ENCODE assay signal across 1 cellular context in the genomic region with DNA sequence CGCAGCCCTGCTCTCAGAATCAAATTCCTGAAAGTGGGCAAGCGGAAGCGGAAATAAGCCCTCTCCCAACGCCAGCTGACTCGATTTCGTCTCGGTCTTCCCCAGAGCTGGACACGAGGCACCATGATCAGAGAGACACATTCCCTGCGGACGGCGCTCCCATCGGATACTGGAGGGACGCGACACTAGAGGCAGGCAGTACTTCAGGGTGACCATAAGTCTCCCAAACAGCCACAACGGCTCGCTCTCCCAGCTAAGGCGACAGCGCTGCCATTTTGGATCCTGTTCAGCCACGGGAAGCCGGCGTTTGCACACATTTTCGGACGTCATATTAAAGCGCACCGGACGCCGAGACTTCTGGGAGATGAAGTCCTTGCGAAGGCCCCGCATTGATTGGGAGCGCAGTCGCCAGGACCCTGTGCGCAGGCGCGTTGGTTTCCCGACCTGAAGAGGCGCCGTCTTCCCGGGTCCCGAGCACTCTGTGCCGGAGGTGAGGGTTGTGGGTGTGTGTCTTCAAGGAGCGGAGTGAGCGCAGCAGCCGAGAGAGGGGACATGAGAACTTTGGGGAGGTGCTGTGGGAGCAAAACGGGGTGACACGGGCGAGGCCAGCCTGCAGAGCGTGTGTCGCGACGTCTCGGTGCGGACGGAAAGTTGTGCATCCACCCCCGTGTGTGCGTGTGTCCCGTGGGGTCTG.
A peak's percentile ranks its signal among the peaks of the same experiment; 100 is the strongest.
TF ChIP-seq lines count a peak whose summit lies in the region.

TSS of gene ZNF2 (plus strand) at position 439 of the 694 bp plus-strand sequence. CDS start 10,418 bp downstream, outside the sequence.

TF ChIP-seq in GM12878, 131 proteins besides CTCF, POLR2A, EP300 and RAD21 (continued from another document and continues in another):
- no peak for TF ChIP-seq CUX1 (IDR thresholded peaks at IDR 0.05; ENCODE audit: insufficient replicate concordance, low read depth, low read length)
- TF ChIP-seq POLR2AphosphoS2 (IDR thresholded peaks at IDR 0.05; ENCODE audit: low read depth, low read length) = peak; percentile 95
- no peak for TF ChIP-seq WRNIP1 (IDR thresholded peaks at IDR 0.05; ENCODE audit: borderline replicate concordance, low read depth, low read length)
- TF ChIP-seq HSF1 (IDR thresholded peaks at IDR 0.05; ENCODE audit: low read depth, low read length) = no peak
- peak; percentile 69; the same call in 1 of the 2 replicates for TF ChIP-seq RB1 (IDR thresholded peaks at IDR 0.05; ENCODE audit: borderline replicate concordance)
- TF ChIP-seq, protein P1, sequence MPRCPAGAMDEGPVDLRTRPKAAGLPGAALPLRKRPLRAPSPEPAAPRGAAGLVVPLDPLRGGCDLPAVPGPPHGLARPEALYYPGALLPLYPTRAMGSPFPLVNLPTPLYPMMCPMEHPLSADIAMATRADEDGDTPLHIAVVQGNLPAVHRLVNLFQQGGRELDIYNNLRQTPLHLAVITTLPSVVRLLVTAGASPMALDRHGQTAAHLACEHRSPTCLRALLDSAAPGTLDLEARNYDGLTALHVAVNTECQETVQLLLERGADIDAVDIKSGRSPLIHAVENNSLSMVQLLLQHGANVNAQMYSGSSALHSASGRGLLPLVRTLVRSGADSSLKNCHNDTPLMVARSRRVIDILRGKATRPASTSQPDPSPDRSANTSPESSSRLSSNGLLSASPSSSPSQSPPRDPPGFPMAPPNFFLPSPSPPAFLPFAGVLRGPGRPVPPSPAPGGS (IDR thresholded peaks at IDR 0.05; ENCODE audit: borderline replicate concordance, insufficient read depth, low read depth, low read length, poor library complexity, severe bottlenecking) = no peak
- TF ChIP-seq STAT3 (IDR thresholded peaks at IDR 0.05; ENCODE audit: low read depth, low read length) = no peak
- 0 out of 3 replicates have a peak, but pooled peaks of 1 of the 2 experiments have one; percentile 51 for TF ChIP-seq EGR1 (IDR thresholded peaks at IDR 0.05; ENCODE audit: borderline replicate concordance in 1 of 2, low read depth in 2 of 2, low read length in 2 of 2)
- TF ChIP-seq MYC (IDR thresholded peaks at IDR 0.05; ENCODE audit: insufficient read depth, insufficient read length, insufficient replicate concordance, low read length, severe bottlenecking) = peak; percentile 83
- TF ChIP-seq ZNF24 (IDR thresholded peaks at IDR 0.05) = no peak
- TF ChIP-seq ESRRA (IDR thresholded peaks at IDR 0.05; ENCODE audit: low read length) = peak; percentile 36; the same call in 1 of the 2 replicates
- peak; percentile 75; the same call in 1 of the 2 replicates for TF ChIP-seq CHD2 (IDR thresholded peaks at IDR 0.05; ENCODE audit: borderline replicate concordance, low read depth, low read length)
- TF ChIP-seq ZSCAN29 (IDR thresholded peaks at IDR 0.05) = no peak
- TF ChIP-seq JUND (IDR thresholded peaks at IDR 0.05; ENCODE audit: low read depth, low read length) = no peak
- peak; percentile 89 for TF ChIP-seq GABPA (IDR thresholded peaks at IDR 0.05; ENCODE audit: low read depth)
- TF ChIP-seq NR2C1 (IDR thresholded peaks at IDR 0.05) = peak; percentile 37; the same call in 1 of the 2 replicates
- TF ChIP-seq SRF (IDR thresholded peaks at IDR 0.05; ENCODE audit: low read depth in 2 of 2, low read length in 2 of 2) = peak in 1 of 2 experiments; percentile 86; a peak in 2 of 4 replicates
- no peak for TF ChIP-seq ZNF622 (IDR thresholded peaks at IDR 0.05)
- TF ChIP-seq USF2 (IDR thresholded peaks at IDR 0.05; ENCODE audit: borderline replicate concordance, low read depth, low read length) = no peak
- TF ChIP-seq, protein P2, sequence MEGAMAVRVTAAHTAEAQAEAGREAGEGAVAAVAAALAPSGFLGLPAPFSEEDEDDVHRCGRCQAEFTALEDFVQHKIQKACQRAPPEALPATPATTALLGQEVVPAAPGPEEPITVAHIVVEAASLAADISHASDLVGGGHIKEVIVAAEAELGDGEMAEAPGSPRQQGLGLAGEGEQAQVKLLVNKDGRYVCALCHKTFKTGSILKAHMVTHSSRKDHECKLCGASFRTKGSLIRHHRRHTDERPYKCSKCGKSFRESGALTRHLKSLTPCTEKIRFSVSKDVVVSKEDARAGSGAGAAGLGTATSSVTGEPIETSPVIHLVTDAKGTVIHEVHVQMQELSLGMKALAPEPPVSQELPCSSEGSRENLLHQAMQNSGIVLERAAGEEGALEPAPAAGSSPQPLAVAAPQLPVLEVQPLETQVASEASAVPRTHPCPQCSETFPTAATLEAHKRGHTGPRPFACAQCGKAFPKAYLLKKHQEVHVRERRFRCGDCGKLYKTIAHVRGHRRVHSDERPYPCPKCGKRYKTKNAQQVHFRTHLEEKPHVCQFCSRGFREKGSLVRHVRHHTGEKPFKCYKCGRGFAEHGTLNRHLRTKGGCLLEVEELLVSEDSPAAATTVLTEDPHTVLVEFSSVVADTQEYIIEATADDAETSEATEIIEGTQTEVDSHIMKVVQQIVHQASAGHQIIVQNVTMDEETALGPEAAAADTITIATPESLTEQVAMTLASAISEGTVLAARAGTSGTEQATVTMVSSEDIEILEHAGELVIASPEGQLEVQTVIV (IDR thresholded peaks at IDR 0.05; ENCODE audit: borderline replicate concordance, partially characterized antibody) = no peak
- TF ChIP-seq CEBPB (IDR thresholded peaks at IDR 0.05; ENCODE audit: borderline replicate concordance in 1 of 2, low read depth in 2 of 2, low read length in 2 of 2) = no peak
- no peak for TF ChIP-seq MEF2B (IDR thresholded peaks at IDR 0.05; ENCODE audit: partially characterized antibody, poor library complexity, severe bottlenecking)
- TF ChIP-seq SP1 (IDR thresholded peaks at IDR 0.05; ENCODE audit: low read depth, low read length) = peak; percentile 44
- no peak for TF ChIP-seq SMARCA5 (IDR thresholded peaks at IDR 0.05)
- no peak for TF ChIP-seq CHD1 (IDR thresholded peaks at IDR 0.05; ENCODE audit: low read depth, low read length)
- TF ChIP-seq IKZF2 (IDR thresholded peaks at IDR 0.05) = peak; percentile 81 to 83
- TF ChIP-seq, protein P3, sequence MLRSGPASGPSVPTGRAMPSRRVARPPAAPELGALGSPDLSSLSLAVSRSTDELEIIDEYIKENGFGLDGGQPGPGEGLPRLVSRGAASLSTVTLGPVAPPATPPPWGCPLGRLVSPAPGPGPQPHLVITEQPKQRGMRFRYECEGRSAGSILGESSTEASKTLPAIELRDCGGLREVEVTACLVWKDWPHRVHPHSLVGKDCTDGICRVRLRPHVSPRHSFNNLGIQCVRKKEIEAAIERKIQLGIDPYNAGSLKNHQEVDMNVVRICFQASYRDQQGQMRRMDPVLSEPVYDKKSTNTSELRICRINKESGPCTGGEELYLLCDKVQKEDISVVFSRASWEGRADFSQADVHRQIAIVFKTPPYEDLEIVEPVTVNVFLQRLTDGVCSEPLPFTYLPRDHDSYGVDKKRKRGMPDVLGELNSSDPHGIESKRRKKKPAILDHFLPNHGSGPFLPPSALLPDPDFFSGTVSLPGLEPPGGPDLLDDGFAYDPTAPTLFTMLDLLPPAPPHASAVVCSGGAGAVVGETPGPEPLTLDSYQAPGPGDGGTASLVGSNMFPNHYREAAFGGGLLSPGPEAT (IDR thresholded peaks at IDR 0.05; ENCODE audit: low read depth) = peak; percentile 98
- no peak for TF ChIP-seq EZH2 (IDR thresholded peaks at IDR 0.05; ENCODE audit: borderline replicate concordance, control insufficient read depth, low read depth, low read length)
- peak in 1 of 2 experiments; percentile 32; a peak in 1 of 4 replicates for TF ChIP-seq ETV6 (conservative IDR thresholded peaks at IDR 0.05 in 1 of 2, IDR thresholded peaks at IDR 0.05 in 1 of 2; ENCODE audit: borderline replicate concordance in 1 of 2, low read depth in 1 of 2)
- TF ChIP-seq CHD4 (IDR thresholded peaks at IDR 0.05) = no peak
- TF ChIP-seq DPF2 (IDR thresholded peaks at IDR 0.05) = no peak
- peak; percentile 78 for TF ChIP-seq NRF1 (conservative IDR thresholded peaks at IDR 0.05; ENCODE audit: low read depth, low read length)
- TF ChIP-seq IKZF1 (conservative IDR thresholded peaks at IDR 0.05) = peak; percentile 98
- peak; percentile 96 for TF ChIP-seq PML (IDR thresholded peaks at IDR 0.05; ENCODE audit: low read length)
- peak; percentile 14 to 66; a peak in 2 of 4 replicates for TF ChIP-seq BHLHE40 (IDR thresholded peaks at IDR 0.05; ENCODE audit: borderline replicate concordance in 1 of 2, low read depth in 2 of 2, low read length in 1 of 2)
- TF ChIP-seq, protein P4, sequence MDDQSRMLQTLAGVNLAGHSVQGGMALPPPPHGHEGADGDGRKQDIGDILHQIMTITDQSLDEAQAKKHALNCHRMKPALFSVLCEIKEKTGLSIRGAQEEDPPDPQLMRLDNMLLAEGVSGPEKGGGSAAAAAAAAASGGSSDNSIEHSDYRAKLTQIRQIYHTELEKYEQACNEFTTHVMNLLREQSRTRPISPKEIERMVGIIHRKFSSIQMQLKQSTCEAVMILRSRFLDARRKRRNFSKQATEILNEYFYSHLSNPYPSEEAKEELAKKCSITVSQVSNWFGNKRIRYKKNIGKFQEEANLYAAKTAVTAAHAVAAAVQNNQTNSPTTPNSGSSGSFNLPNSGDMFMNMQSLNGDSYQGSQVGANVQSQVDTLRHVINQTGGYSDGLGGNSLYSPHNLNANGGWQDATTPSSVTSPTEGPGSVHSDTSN (IDR thresholded peaks at IDR 0.05; ENCODE audit: insufficient replicate concordance, low read depth, low read length) = no peak
- TF ChIP-seq RBBP5 (conservative IDR thresholded peaks at IDR 0.05) = no peak
- no peak for TF ChIP-seq SUPT20H (IDR thresholded peaks at IDR 0.05; ENCODE audit: borderline replicate concordance, control insufficient read depth, low read depth, low read length)
- no peak for TF ChIP-seq TCF12 (IDR thresholded peaks at IDR 0.05; ENCODE audit: low read depth, low read length)
- peak; percentile 79; the same call in 1 of the 2 replicates for TF ChIP-seq ATF7 (IDR thresholded peaks at IDR 0.05; ENCODE audit: low read depth)
- TF ChIP-seq ZBED1 (IDR thresholded peaks at IDR 0.05; ENCODE audit: borderline replicate concordance) = peak; percentile 9; the same call in 1 of the 2 replicates
- peak; percentile 40; the same call in 1 of the 2 replicates for TF ChIP-seq RAD51 (IDR thresholded peaks at IDR 0.05)
- TF ChIP-seq HDAC2 (IDR thresholded peaks at IDR 0.05) = no peak
- no peak for TF ChIP-seq SMAD1 (IDR thresholded peaks at IDR 0.05; ENCODE audit: low read depth, partially characterized antibody)
- peak; percentile 55 for TF ChIP-seq RELA (IDR thresholded peaks at IDR 0.05; ENCODE audit: borderline replicate concordance, partially characterized antibody)
- TF ChIP-seq, protein P5, sequence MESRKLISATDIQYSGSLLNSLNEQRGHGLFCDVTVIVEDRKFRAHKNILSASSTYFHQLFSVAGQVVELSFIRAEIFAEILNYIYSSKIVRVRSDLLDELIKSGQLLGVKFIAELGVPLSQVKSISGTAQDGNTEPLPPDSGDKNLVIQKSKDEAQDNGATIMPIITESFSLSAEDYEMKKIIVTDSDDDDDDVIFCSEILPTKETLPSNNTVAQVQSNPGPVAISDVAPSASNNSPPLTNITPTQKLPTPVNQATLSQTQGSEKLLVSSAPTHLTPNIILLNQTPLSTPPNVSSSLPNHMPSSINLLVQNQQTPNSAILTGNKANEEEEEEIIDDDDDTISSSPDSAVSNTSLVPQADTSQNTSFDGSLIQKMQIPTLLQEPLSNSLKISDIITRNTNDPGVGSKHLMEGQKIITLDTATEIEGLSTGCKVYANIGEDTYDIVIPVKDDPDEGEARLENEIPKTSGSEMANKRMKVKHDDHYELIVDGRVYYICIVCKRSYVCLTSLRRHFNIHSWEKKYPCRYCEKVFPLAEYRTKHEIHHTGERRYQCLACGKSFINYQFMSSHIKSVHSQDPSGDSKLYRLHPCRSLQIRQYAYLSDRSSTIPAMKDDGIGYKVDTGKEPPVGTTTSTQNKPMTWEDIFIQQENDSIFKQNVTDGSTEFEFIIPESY (IDR thresholded peaks at IDR 0.05) = no peak
